Comparison of ENCODE assay signal across 29 cellular contexts in genomic region chr19:17320435-17320834, GRCh38.
"Had no signal": no experiment of that assay in that cellular context is flagged by ENCODE, and none has a peak within 500 bp of the region (broad histone marks: within the 10 kb centered on the region; RNA-seq: fewer than 3 reads in every experiment).

No MANE protein-coding gene starts in this region.

- H3K9ac ChIP-seq: parathyroid adenoma had no signal

- H3K9me3 ChIP-seq: left lung, mucosa of descending colon, right atrium auricular region, right lobe of liver, stomach, testis, thyroid gland, transverse colon, upper lobe of right lung had no signal

- H3K4me1 ChIP-seq: parathyroid adenoma, thyroid gland, upper lobe of right lung had no signal

- H3K9me3 Mint-ChIP-seq: immature natural killer cell; natural killer cell treated with Interleukin-12 subunit alpha and Interleukin-12 subunit beta and Interleukin-15 and Interleukin-18, amount 100 ng/mL, for 72 hours; stimulated activated memory B cell treated with anti-CD40 and anti-IgM and Interleukin-4, amounts not matched to agents 10 μg/mL and 1 μg/mL and 100 μg/mL, for 72 hours had no signal

- DNase-seq: hypothalamus; immature natural killer cell; kidney; left colon; left lung; midbrain; mucosa of descending colon; naive thymus-derived CD4-positive, alpha-beta T cell; nucleus accumbens; right lobe of liver; stimulated activated CD4-positive, alpha-beta T cell treated with anti-CD3 and anti-CD28 coated beads, Interleukin-1b, Interleukin-23, amount 100 ng/mL, for 48 hours; stimulated activated CD4-positive, alpha-beta T cell treated with anti-CD3 and anti-CD28 coated beads, Interleukin-2, amount 100 ng/mL, for 48 hours; stimulated activated CD4-positive, alpha-beta T cell treated with anti-CD3 and anti-CD28 coated beads, Interleukin-4, amount 100 ng/mL, for 4 hours; stimulated activated CD8-positive, alpha-beta memory T cell treated with anti-CD3 and anti-CD28 coated beads, Interleukin-4, amount 100 ng/mL, for 48 hours; stimulated activated naive CD8-positive, alpha-beta T cell treated with anti-CD3 and anti-CD28 coated beads, Interleukin-15, Interleukin-2, amounts not matched to agents 100 U/mL and 50 U/mL, for 24 hours; stomach; testis; thyroid gland; transverse colon; upper lobe of right lung had no signal

- H3K79me2 ChIP-seq: parathyroid adenoma had no signal

- H2AFZ ChIP-seq: parathyroid adenoma had no signal

- H3K4me3 ChIP-seq: left lung, lung, mucosa of descending colon, right atrium auricular region, right lobe of liver, smooth muscle cell, stomach, testis, thyroid gland, transverse colon, upper lobe of right lung had no signal

- H3K4me2 ChIP-seq: smooth muscle cell had no signal

- ATAC-seq: left colon; left lung; mucosa of descending colon; naive thymus-derived CD4-positive, alpha-beta T cell; natural killer cell treated with Interleukin-12 subunit alpha and Interleukin-12 subunit beta and Interleukin-15 and Interleukin-18, amount 100 ng/mL, for 72 hours; right lobe of liver; stimulated activated memory B cell treated with anti-CD40 and anti-IgM and Interleukin-4, amounts not matched to agents 10 μg/mL and 1 μg/mL and 100 μg/mL, for 72 hours; stimulated activated naive CD8-positive, alpha-beta T cell treated with anti-CD3 and anti-CD28 coated beads, Interleukin-15, Interleukin-2, amounts not matched to agents 100 U/mL and 50 U/mL, for 24 hours; upper lobe of right lung had no signal

- H3K27me3 Mint-ChIP-seq: naive thymus-derived CD4-positive, alpha-beta T cell; natural killer cell treated with Interleukin-12 subunit alpha and Interleukin-12 subunit beta and Interleukin-15 and Interleukin-18, amount 100 ng/mL, for 72 hours; progenitor cell of endocrine pancreas had no signal

- H3K27me3 ChIP-seq: right atrium auricular region, right lobe of liver, stomach, testis, thyroid gland, transverse colon, upper lobe of right lung had no signal

- H3K27ac ChIP-seq: left lung, parathyroid adenoma, right atrium auricular region, right lobe of liver, stomach, testis, thyroid gland, transverse colon, upper lobe of right lung had no signal

- H3K27ac Mint-ChIP-seq: immature natural killer cell; naive thymus-derived CD4-positive, alpha-beta T cell; natural killer cell treated with Interleukin-12 subunit alpha and Interleukin-12 subunit beta and Interleukin-15 and Interleukin-18, amount 100 ng/mL, for 72 hours; progenitor cell of endocrine pancreas; stimulated activated memory B cell treated with anti-CD40 and anti-IgM and Interleukin-4, amounts not matched to agents 10 μg/mL and 1 μg/mL and 100 μg/mL, for 72 hours had no signal

- FAIRE-seq: islet of Langerhans, kidney, urothelium cell line had no signal

- H3K4me3 Mint-ChIP-seq: immature natural killer cell; naive thymus-derived CD4-positive, alpha-beta T cell; natural killer cell treated with Interleukin-12 subunit alpha and Interleukin-12 subunit beta and Interleukin-15 and Interleukin-18, amount 100 ng/mL, for 72 hours; stimulated activated memory B cell treated with anti-CD40 and anti-IgM and Interleukin-4, amounts not matched to agents 10 μg/mL and 1 μg/mL and 100 μg/mL, for 72 hours had no signal

- H3K36me3 Mint-ChIP-seq: natural killer cell treated with Interleukin-12 subunit alpha and Interleukin-12 subunit beta and Interleukin-15 and Interleukin-18, amount 100 ng/mL, for 72 hours had no signal
